In genomic region chrX:103376118-103376978, GRCh38 we compare ENCODE assay signal across 8 cellular contexts. TPM values are rescaled to one million over a fixed set of nuclear protein-coding genes. Genes with fewer than 3 reads are reported as not detected.
A peak's percentile ranks its signal among the peaks of the same experiment; 100 is the strongest.
DNase-seq lines count a peak whose midpoint lies in the region; TF ChIP-seq lines count a peak whose summit lies in the region.

Gene BEX3 (plus strand): TSS chrX:103376538. CDS start chrX:103377522, 984 bp downstream.

- intact Hi-C loops in dorsolateral prefrontal cortex (cut with DNase I) (loop anchor here (2.0 to 10.0 kb wide), 2 partner anchors 20 to 88 kb away; partner anchors contain the start of gene TCEAL9 (in 1 of the 2)), spleen (cut with DNase I; ENCODE audit: low total_unique reads) (no loop called here), OCI-LY7 (cut with micrococcal nuclease; ENCODE audit: unreplicated experiment) (no loop called here)

- H3K79me2 ChIP-seq in OCI-LY7 (ENCODE audit: insufficient read depth, low read depth, low read length) = no peaks in the 10 kb centered on the region

- DNase-seq in ELR (ENCODE audit: low read depth) (peak; percentile 63), NCI-H1930 (lab: John Stamatoyannopoulos, UW) (peak; percentile 20 to 67), dorsolateral prefrontal cortex (peak; percentile 54 to 81 (median 74)), spleen (peak; percentile 79), OCI-LY7 (ENCODE audit: low spot score) (no peak), SIG-M5 (lab: John Stamatoyannopoulos, UW) (no peak)
- DNase-seq in activated CD4-positive, alpha-beta T cell treated with anti-CD3 and anti-CD28 coated beads for 1 hour = peak; percentile 9

- H3K4me2 ChIP-seq in OCI-LY7 (ENCODE audit: low read length) = no peak within 1 kb of the TSS

- TF ChIP-seq CTCF in dorsolateral prefrontal cortex (IDR thresholded peaks at IDR 0.05 in 54 of 56, conservative IDR thresholded peaks at IDR 0.05 in 2 of 56; ENCODE audit: low read depth in 1 of 56, partially characterized antibody in 56 of 56) (peak in 3 of 56 donors; percentile 8 to 17 (median 14)), spleen (IDR thresholded peaks at IDR 0.05 in 8 of 11, conservative IDR thresholded peaks at IDR 0.05 in 3 of 11) (no peak), OCI-LY7 (conservative IDR thresholded peaks at IDR 0.05; ENCODE audit: low read length) (no peak)

- no peaks in the 10 kb centered on the region for H3K9me3 ChIP-seq in spleen
- no peaks in the 10 kb centered on the region for H3K9me3 ChIP-seq in OCI-LY7 (ENCODE audit: low read length)

- WGBS in spleen, 5 donors = 5 to 41% (median 25%) methylated on average over 7 to 55 of the region's 62 CpGs

- no peaks in the 10 kb centered on the region for H3K9me2 ChIP-seq in OCI-LY7 (ENCODE audit: insufficient read depth, low read length)

- H3K4me1 ChIP-seq in spleen (no peaks in the 10 kb centered on the region), OCI-LY7 (ENCODE audit: insufficient read depth, low read length, poor library complexity, severe bottlenecking) (no peaks in the 10 kb centered on the region)

- H3K36me3 ChIP-seq in spleen (no peaks in the 10 kb centered on the region), OCI-LY7 (ENCODE audit: insufficient read depth, low read length) (no peaks in the 10 kb centered on the region)

- H3K4me3 ChIP-seq in dorsolateral prefrontal cortex = peak within 1 kb of the TSS; percentile 39 to 84 (median 68)
- H3K4me3 ChIP-seq in spleen = peak within 1 kb of the TSS; percentile 31 to 74 (median 43)
- no peak within 1 kb of the TSS for H3K4me3 ChIP-seq in OCI-LY7 (ENCODE audit: low read depth, low read length, poor library complexity, severe bottlenecking)

- H3K27ac ChIP-seq in dorsolateral prefrontal cortex (peak within 1 kb of the TSS; percentile 41 to 97 (median 91)), layer of hippocampus (ENCODE audit: low read depth, low read length) (peak within 1 kb of the TSS; percentile 78), spleen (peak within 1 kb of the TSS; percentile 57 to 82 (median 76)), OCI-LY7 (ENCODE audit: low read depth, low read length, poor library complexity, severe bottlenecking) (no peak within 1 kb of the TSS)

- POLR2A ChIA-PET in OCI-LY7 (lab: Charles Lee) = no interaction called here

- no peak for TF ChIP-seq POLR2A in spleen (IDR thresholded peaks at IDR 0.05)

- H3K27me3 ChIP-seq in dorsolateral prefrontal cortex (peaks cover 0 to 52% (median 15%) of the 10 kb centered on the region in 45 donors), layer of hippocampus (ENCODE audit: control insufficient read depth, insufficient read depth, low read length) (no peaks in the 10 kb centered on the region), spleen (replicated peaks in 1 of 7) (peaks cover 0 to 16% (median 0%) of the 10 kb centered on the region in 7 donors)

- H2AFZ ChIP-seq in OCI-LY7 (ENCODE audit: low read length) = no peak within 1 kb of the TSS

- CTCF ChIA-PET in OCI-LY7 (lab: Charles Lee; ENCODE audit: unreplicated experiment) = no interaction called here

- no peaks in the 10 kb centered on the region for H4K20me1 ChIP-seq in OCI-LY7 (ENCODE audit: insufficient read depth, low read length)

- no TSS peak for BruUV-seq in OCI-LY7 (replicated peaks; lab: Mats Ljungman, UMichigan)

RNA-seq across cellular contexts. Expression of gene BEX3, which starts in this region (rescaled TPM):
- total RNA-seq in dorsolateral prefrontal cortex = 100 to 1,000 TPM; 147 to 505 (median 357) TPM
- 100 to 1,000 TPM in 2 of 7 donors, 10 to 100 TPM in 5; 50.4 to 127 (median 82.2) TPM for total RNA-seq in spleen
- polyA plus RNA-seq in spleen = 100 to 1,000 TPM in 1 of 3 donors, 10 to 100 TPM in 2; 35.3 to 104 (median 56.5) TPM
- not detected in 2 replicates for total RNA-seq in OCI-LY7 (2014; rRNA removed; shearing (Covaris generic))
- total RNA-seq in OCI-LY7 (2022) = not detected in 2 replicates

Comparison
In these comparisons a context has a peak if more than half of its experiments do, and no peak if none do; other contexts are left out.
1. RNA of gene BEX3 (total RNA-seq): 147 to 505 TPM in dorsolateral prefrontal cortex and 50.4 to 127 TPM in spleen; not detected in OCI-LY7; every median in the first group is over 10 times any median in the second.
2. DNase-seq: peak in ELR (single experiment), NCI-H1930 (2 of 2), activated CD4-positive, alpha-beta T cell treated with anti-CD3 and anti-CD28 coated beads for 1 hour (single experiment), dorsolateral prefrontal cortex (10 of 10) and spleen (single experiment); none in OCI-LY7 (single experiment) and SIG-M5 (single experiment).
3. intact Hi-C loops: an anchor here in dorsolateral prefrontal cortex (2.0 to 10.0 kb wide); none called in spleen and OCI-LY7.